In the genomic region with DNA sequence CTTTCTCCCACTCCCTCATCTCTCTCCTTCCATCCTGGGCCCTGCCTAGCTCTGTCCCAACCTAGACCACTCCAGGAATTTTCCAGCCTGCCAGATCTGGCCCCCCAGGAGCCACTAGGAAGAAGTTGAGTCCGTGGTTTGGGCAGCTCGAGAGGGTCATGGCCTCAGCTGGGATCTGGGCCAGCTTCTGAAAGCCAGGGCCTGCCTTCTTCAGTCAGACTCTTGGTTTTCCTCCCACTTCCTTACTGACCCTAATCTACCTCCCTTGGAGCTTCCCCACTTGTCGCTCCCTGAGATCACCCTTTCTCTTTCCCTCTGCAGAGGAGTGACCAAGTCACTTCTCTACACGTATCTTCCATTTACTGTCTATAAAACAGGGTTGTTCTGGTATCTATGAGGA, we compare ENCODE assay signal across 12 cellular contexts. TPM values are rescaled to one million over a fixed set of nuclear protein-coding genes. Genes with fewer than 3 reads are reported as not detected.
A peak's percentile ranks its signal among the peaks of the same experiment; 100 is the strongest.
DNase-seq lines count a peak whose midpoint lies in the region; ATAC-seq and TF ChIP-seq lines count a peak whose summit lies in the region.
"Had no signal": no experiment of that assay in that cellular context is flagged by ENCODE, and none has a peak within 500 bp of the region (broad histone marks: within the 10 kb centered on the region; RNA-seq: fewer than 3 reads in every experiment).

No MANE protein-coding gene starts in this region.

- TF ChIP-seq CTCF in VCaP (conservative IDR thresholded peaks at IDR 0.05): no peak
- TF ChIP-seq CTCF in fibroblast of pulmonary artery (IDR thresholded peaks at IDR 0.05; ENCODE audit: low read length, missing control alignments): no peak

- no peaks in the 10 kb centered on the region for H3K27me3 ChIP-seq in effector memory CD4-positive, alpha-beta T cell (replicated peaks; ENCODE audit: control insufficient read depth, insufficient read depth, low read length, poor library complexity, severe bottlenecking)
- H3K27me3 ChIP-seq: uterus had no signal

- no peaks in the 10 kb centered on the region for H3K36me3 ChIP-seq in effector memory CD4-positive, alpha-beta T cell (ENCODE audit: control insufficient read depth, insufficient read depth, low read length)
- H3K36me3 ChIP-seq: HAP-1, uterus had no signal

- DNase-seq in HCEC 1CT (peak; percentile 57), fibroblast of pulmonary artery (ENCODE audit: low read depth) (peak; percentile 65), renal cortical epithelial cell (ENCODE audit: low read depth) (peak; percentile 47), Kasumi-1 (lab: John Stamatoyannopoulos, UW) (no peak)
- DNase-seq in stimulated activated CD8-positive, alpha-beta memory T cell treated with anti-CD3 and anti-CD28 coated beads, Interleukin-4, amount 100 ng/mL, for 48 hours: no peak
- DNase-seq in effector memory CD4-positive, alpha-beta T cell: no peak
- DNase-seq: CD8-positive, alpha-beta memory T cell; NCI-H510A treated with DMSO at 0.1 percent for 48 hours had no signal

- ATAC-seq in HG03432 (IDR thresholded peaks at IDR 0.05; ENCODE audit: unreplicated experiment): no peak

- 0 out of 2 replicates have a peak overlapping the region, but pooled peaks have one; percentile 1 for H3K27ac ChIP-seq in VCaP
- no peak overlapping the region for H3K27ac ChIP-seq in effector memory CD4-positive, alpha-beta T cell (ENCODE audit: insufficient read depth, low read length, poor library complexity, severe bottlenecking)

- no peaks in the 10 kb centered on the region for H3K4me1 ChIP-seq in effector memory CD4-positive, alpha-beta T cell (ENCODE audit: control insufficient read depth, insufficient read depth, low read length, poor library complexity, severe bottlenecking)
- H3K4me1 ChIP-seq: HAP-1, uterus had no signal

- no peaks in the 10 kb centered on the region for H3K9me3 ChIP-seq in effector memory CD4-positive, alpha-beta T cell (ENCODE audit: control insufficient read depth, low read length)
- H3K9me3 ChIP-seq: HAP-1, uterus had no signal

- no peak overlapping the region for H3K4me3 ChIP-seq in fibroblast of pulmonary artery (replicated peaks; ENCODE audit: low read depth, low read length)
- no peak overlapping the region for H3K4me3 ChIP-seq in effector memory CD4-positive, alpha-beta T cell (ENCODE audit: insufficient read depth, low read depth, low read length, poor library complexity, severe bottlenecking)
- H3K4me3 ChIP-seq: HAP-1, uterus had no signal

RNA-seq across cellular contexts. Expression of a gene that starts 6.4 kb away (rescaled TPM):
- 30.4 and 46.4 TPM in 2 replicates for total RNA-seq in renal cortical epithelial cell

RNA-seq across cellular contexts. Expression of a gene that starts 35.4 kb away (rescaled TPM):
- total RNA-seq in renal cortical epithelial cell: 103 and 124 TPM in 2 replicates

RNA-seq across cellular contexts. Expression of a gene that starts 39.5 kb away (rescaled TPM):
- total RNA-seq in renal cortical epithelial cell: 343 and 451 TPM in 2 replicates

RNA-seq across cellular contexts. Expression of a gene that starts 41.4 kb away (rescaled TPM):
- total RNA-seq in renal cortical epithelial cell: 88.2 and 154 TPM in 2 replicates

Comparison
In these comparisons a context has a peak if more than half of its experiments do, and no peak if none do; other contexts are left out.
1. DNase-seq: peak in HCEC 1CT (single experiment), fibroblast of pulmonary artery (single experiment) and renal cortical epithelial cell (single experiment); none in stimulated activated CD8-positive, alpha-beta memory T cell treated with anti-CD3 and anti-CD28 coated beads, Interleukin-4, amount 100 ng/mL, for 48 hours (single experiment), Kasumi-1 (0 of 2) and effector memory CD4-positive, alpha-beta T cell (0 of 3).